Comparison of ENCODE assay signal across 14 cellular contexts in the genomic region with DNA sequence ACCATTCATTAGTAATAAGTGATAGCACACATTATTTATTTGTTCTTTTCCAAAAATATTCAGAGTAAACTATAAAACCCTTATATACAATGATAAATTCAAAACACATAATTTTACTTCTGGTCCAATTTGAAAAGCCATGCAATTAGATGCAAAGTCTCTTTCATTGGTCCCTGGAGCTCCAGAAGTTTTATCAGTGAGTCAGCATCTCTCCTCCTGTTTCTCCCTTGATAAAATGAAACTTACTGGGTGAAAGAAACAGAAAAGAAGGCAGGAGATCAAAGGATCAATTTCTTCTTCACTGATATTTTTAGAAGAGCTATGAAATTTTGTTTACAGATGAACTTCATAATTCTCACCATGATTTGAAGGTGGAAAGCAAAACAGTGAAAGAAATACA.
DNase-seq lines count a peak whose midpoint lies in the region; ATAC-seq and TF ChIP-seq lines count a peak whose summit lies in the region.
"Had no signal": no experiment of that assay in that cellular context is flagged by ENCODE, and none has a peak within 500 bp of the region (broad histone marks: within the 10 kb centered on the region; RNA-seq: fewer than 3 reads in every experiment).

No MANE protein-coding gene starts in this region.

- no peak overlapping the region for H3K4me3 ChIP-seq in choroid plexus epithelial cell (ENCODE audit: low read depth, low read length)
- H3K4me3 ChIP-seq: A549 had no signal

- peak; percentile 15 for DNase-seq in DMS53 (lab: John Stamatoyannopoulos, UW)
- no peak for DNase-seq in DMS53 treated with DMSO at 0.1 percent for 48 hours (lab: John Stamatoyannopoulos, UW; ENCODE audit: unreplicated experiment)
- peak; percentile 3 for DNase-seq in amniotic epithelial cell (ENCODE audit: low read depth)
- peak; percentile 15 for DNase-seq in choroid plexus epithelial cell (ENCODE audit: low read depth)
- no peak for DNase-seq in NCI-H774 (lab: John Stamatoyannopoulos, UW)
- DNase-seq: AML-193; Caco-2; CD4-positive, alpha-beta T cell; DMS79 treated with DMSO at 0.1 percent for 48 hours; GF-D8; H9 had no signal

- TF ChIP-seq CTCF in choroid plexus epithelial cell (conservative IDR thresholded peaks at IDR 0.05; ENCODE audit: low read depth, low read length) = no peak

- no peak for ATAC-seq in GM21737 (IDR thresholded peaks at IDR 0.05; ENCODE audit: unreplicated experiment)
- no peak for ATAC-seq in HG03521 (IDR thresholded peaks at IDR 0.05; ENCODE audit: unreplicated experiment)
- ATAC-seq: A549 had no signal

Comparison
In these comparisons a context has a peak if more than half of its experiments do, and no peak if none do; other contexts are left out.
1. DNase-seq: peak in DMS53 (single experiment), amniotic epithelial cell (single experiment) and choroid plexus epithelial cell (single experiment); none in DMS53 treated with DMSO at 0.1 percent for 48 hours (single experiment) and NCI-H774 (single experiment).